Comparison of ENCODE assay signal across 8 cellular contexts in the genomic region with DNA sequence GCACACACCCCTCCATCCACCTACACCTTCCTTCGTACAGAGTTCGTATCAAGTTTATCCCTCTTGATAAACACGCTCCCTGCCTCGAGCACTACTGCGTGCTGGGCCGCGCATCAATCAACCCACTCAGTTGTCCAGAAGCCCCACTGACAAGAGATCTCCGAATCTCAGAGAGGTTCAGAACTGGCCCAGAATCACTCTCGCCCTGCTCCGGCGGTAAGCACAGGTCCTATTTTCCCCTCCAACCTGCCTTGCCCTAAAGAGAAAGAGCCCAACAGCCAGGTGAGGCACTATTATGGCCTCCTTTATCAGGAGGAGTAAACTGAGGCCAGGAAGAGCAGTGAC. TPM values are rescaled to one million over a fixed set of nuclear protein-coding genes. Genes with fewer than 3 reads are reported as not detected.
DNase-seq lines count a peak whose midpoint lies in the region; ATAC-seq, FAIRE-seq and TF ChIP-seq lines count a peak whose summit lies in the region.

No MANE protein-coding gene starts in this region.

- peak; percentile 28 for ATAC-seq in CD4-positive, alpha-beta T cell (ENCODE audit: poor library complexity)
- ATAC-seq in GM18861 (IDR thresholded peaks at IDR 0.05; ENCODE audit: unreplicated experiment), result no peak

- peaks cover 25% of the 10 kb centered on the region for H3K36me3 ChIP-seq in HUES64 (ENCODE audit: insufficient read depth, low read length)

- POLR2A ChIA-PET in CD4-positive, alpha-beta T cell (lab: Charles Lee), result interaction anchor here (1.0 to 2.0 kb wide), 4 partner anchors 9 to 176 kb away, joined by 3 to 5 read pairs (median 4); no protein-coding TSS in a partner anchor

- peak overlapping the region; percentile 51 for H3K4me3 ChIP-seq in HUES64 (ENCODE audit: low read length)

- peaks cover 43% of the 10 kb centered on the region for H3K36me3 Mint-ChIP-seq in CD4-positive, alpha-beta T cell (ENCODE audit: low read depth)
- H3K36me3 Mint-ChIP-seq in dendritic cell treated with granulocyte-macrophage colony-stimulating factor and Interleukin-4, amounts not matched to agents 40 ng/mL and 50 ng/mL, for 4 days (ENCODE audit: low read depth), result peaks cover 40% of the 10 kb centered on the region
- H3K36me3 Mint-ChIP-seq in neural crest cell (ENCODE audit: low read depth), result peaks cover 11% of the 10 kb centered on the region

- WGBS in HUES64, result 85% methylated on average over 11 of the region's 11 CpGs

- no peak for TF ChIP-seq CTCF in CD4-positive, alpha-beta T cell (IDR thresholded peaks at IDR 0.05)
- no peak for TF ChIP-seq CTCF in neural crest cell (conservative IDR thresholded peaks at IDR 0.05)

- no peaks in the 10 kb centered on the region for H3K27me3 ChIP-seq in CD4-positive, alpha-beta T cell (ENCODE audit: control insufficient read depth, insufficient read depth, low read length)
- no peaks in the 10 kb centered on the region for H3K27me3 ChIP-seq in HUES64 (ENCODE audit: insufficient read depth, low read length)

- H3K9ac ChIP-seq in HUES64 (ENCODE audit: low read depth, low read length), result 0 out of 2 replicates have a peak overlapping the region, but pooled peaks have one; percentile 8

- H3K9me3 ChIP-seq in CD4-positive, alpha-beta T cell (ENCODE audit: control insufficient read depth, low read length), result no peaks in the 10 kb centered on the region
- H3K9me3 ChIP-seq in HUES64 (ENCODE audit: insufficient read depth, low read depth, low read length), result no peaks in the 10 kb centered on the region

- H3K4me1 ChIP-seq in HUES64 (ENCODE audit: insufficient read depth, low read length), result peaks cover 26% of the 10 kb centered on the region

- intact Hi-C loops in CD4-positive, alpha-beta T cell (cut with DNase I, micrococcal nuclease), result loop anchor here (2.0 to 5.0 kb wide), 3 partner anchors 42 to 303 kb away; a partner anchor contains a TSS
- intact Hi-C loops in dendritic cell treated with granulocyte-macrophage colony-stimulating factor and Interleukin-4, amounts not matched to agents 40 ng/mL and 50 ng/mL, for 4 days (cut with micrococcal nuclease), result loop anchor here (5.0 kb wide), 1 partner anchor 82 kb away; a partner anchor contains a TSS

- CTCF ChIA-PET in CD4-positive, alpha-beta T cell (lab: Charles Lee), result interaction anchor here (1.0 kb wide), 1 partner anchor 10 kb away, joined by 3 read pairs; a partner anchor contains a TSS

- TF ChIP-seq POLR2A in H54 (IDR thresholded peaks at IDR 0.05; ENCODE audit: low read depth, low read length), result no peak

- H3K4me3 Mint-ChIP-seq in CD4-positive, alpha-beta T cell, result peak overlapping the region; percentile 96
- peak overlapping the region; percentile 80 for H3K4me3 Mint-ChIP-seq in dendritic cell treated with granulocyte-macrophage colony-stimulating factor and Interleukin-4, amounts not matched to agents 40 ng/mL and 50 ng/mL, for 4 days
- H3K4me3 Mint-ChIP-seq in neural crest cell, result peak overlapping the region; percentile 89

- no peaks in the 10 kb centered on the region for H3K27me3 Mint-ChIP-seq in CD4-positive, alpha-beta T cell
- H3K27me3 Mint-ChIP-seq in dendritic cell treated with granulocyte-macrophage colony-stimulating factor and Interleukin-4, amounts not matched to agents 40 ng/mL and 50 ng/mL, for 4 days, result peaks cover 4% of the 10 kb centered on the region
- H3K27me3 Mint-ChIP-seq in neural crest cell (ENCODE audit: low read depth), result no peaks in the 10 kb centered on the region

- no peak for FAIRE-seq in H54 (lab: Jason Lieb, UNC)

- peaks cover 43% of the 10 kb centered on the region for H3K4me1 Mint-ChIP-seq in CD4-positive, alpha-beta T cell (ENCODE audit: low read depth)
- peaks cover 48% of the 10 kb centered on the region for H3K4me1 Mint-ChIP-seq in dendritic cell treated with granulocyte-macrophage colony-stimulating factor and Interleukin-4, amounts not matched to agents 40 ng/mL and 50 ng/mL, for 4 days (ENCODE audit: low read depth)
- H3K4me1 Mint-ChIP-seq in neural crest cell, result peaks cover 43% of the 10 kb centered on the region

- peak overlapping the region; percentile 100 for H3K27ac Mint-ChIP-seq in CD4-positive, alpha-beta T cell
- peak overlapping the region; percentile 82 for H3K27ac Mint-ChIP-seq in dendritic cell treated with granulocyte-macrophage colony-stimulating factor and Interleukin-4, amounts not matched to agents 40 ng/mL and 50 ng/mL, for 4 days
- peak overlapping the region; percentile 92 for H3K27ac Mint-ChIP-seq in neural crest cell (ENCODE audit: unreplicated experiment)

- H3K9me3 Mint-ChIP-seq in CD4-positive, alpha-beta T cell, result no peaks in the 10 kb centered on the region
- H3K9me3 Mint-ChIP-seq in dendritic cell treated with granulocyte-macrophage colony-stimulating factor and Interleukin-4, amounts not matched to agents 40 ng/mL and 50 ng/mL, for 4 days, result no peaks in the 10 kb centered on the region
- no peaks in the 10 kb centered on the region for H3K9me3 Mint-ChIP-seq in neural crest cell

- H3K27ac ChIP-seq in CD4-positive, alpha-beta T cell (ENCODE audit: low read depth, low read length), result peak overlapping the region; percentile 81
- peak overlapping the region; percentile 13; the same call in 1 of the 2 replicates for H3K27ac ChIP-seq in HUES64 (ENCODE audit: low read depth, low read length)

- DNase-seq in CD4-positive, alpha-beta T cell, result peak in 1 of 10 experiments; percentile 6
- DNase-seq in neural crest cell (ENCODE audit: low read depth, low spot score) (no peak), cerebellum (ENCODE audit: low spot score) (no peak), H54 (ENCODE audit: insufficient read length, low spot score) (no peak), SKM-1 treated with dmso at 0.1 percent for 144 hours (lab: John Stamatoyannopoulos, UW; ENCODE audit: unreplicated experiment) (no peak)

RNA-seq across cellular contexts. Expression of a gene that starts 0.5 kb away (rescaled TPM):
- total RNA-seq in CD4-positive, alpha-beta T cell, result 100 to 1,000 TPM; 160 to 163 TPM
- polyA plus RNA-seq in HUES64 (2013, experiment 1 of 2), result 53.6 TPM
- 52.8 TPM for polyA plus RNA-seq in HUES64 (2013, experiment 2 of 2)
- total RNA-seq in neural crest cell (161 and 166 TPM in 2 replicates), cerebellum (93.2 TPM)

RNA-seq across cellular contexts. Expression of a gene that starts 1.1 kb away (rescaled TPM):
- total RNA-seq in CD4-positive, alpha-beta T cell, result 1 to 10 TPM; 5.3 to 6.6 TPM
- polyA plus RNA-seq in HUES64 (2013, experiment 1 of 2), result 7.0 TPM
- polyA plus RNA-seq in HUES64 (2013, experiment 2 of 2), result 6.0 TPM
- total RNA-seq in neural crest cell, result 0.45 TPM in 1 of 2 replicates, not detected in the other
- total RNA-seq in cerebellum, result 0.64 TPM

RNA-seq across cellular contexts. Expression of a gene that starts 10.0 kb away (rescaled TPM):
- total RNA-seq in CD4-positive, alpha-beta T cell, result under 1 TPM; 0.34 to 0.69 TPM
- 1.3 TPM for polyA plus RNA-seq in HUES64 (2013, experiment 1 of 2)
- polyA plus RNA-seq in HUES64 (2013, experiment 2 of 2), result 1.3 TPM
- total RNA-seq in neural crest cell, result 4.1 and 5.2 TPM in 2 replicates
- 3.3 TPM for total RNA-seq in cerebellum

RNA-seq across cellular contexts. Expression of a gene that starts 40.2 kb away (rescaled TPM):
- 1 to 10 TPM; 1.5 to 2.5 TPM for total RNA-seq in CD4-positive, alpha-beta T cell
- polyA plus RNA-seq in HUES64 (2013, experiment 1 of 2), result 0.15 TPM
- polyA plus RNA-seq in HUES64 (2013, experiment 2 of 2), result 0.32 TPM
- total RNA-seq in neural crest cell (0.11 and 0.16 TPM in 2 replicates), cerebellum (19.8 TPM)

RNA-seq across cellular contexts. Expression of a gene that starts 44.5 kb away (rescaled TPM):
- total RNA-seq in CD4-positive, alpha-beta T cell, result 10 to 100 TPM; 13.3 to 13.8 TPM
- 5.4 TPM for polyA plus RNA-seq in HUES64 (2013, experiment 1 of 2)
- polyA plus RNA-seq in HUES64 (2013, experiment 2 of 2), result 9.1 TPM
- total RNA-seq in neural crest cell (8.5 and 9.9 TPM in 2 replicates), cerebellum (5.3 TPM)
